In the genomic region with DNA sequence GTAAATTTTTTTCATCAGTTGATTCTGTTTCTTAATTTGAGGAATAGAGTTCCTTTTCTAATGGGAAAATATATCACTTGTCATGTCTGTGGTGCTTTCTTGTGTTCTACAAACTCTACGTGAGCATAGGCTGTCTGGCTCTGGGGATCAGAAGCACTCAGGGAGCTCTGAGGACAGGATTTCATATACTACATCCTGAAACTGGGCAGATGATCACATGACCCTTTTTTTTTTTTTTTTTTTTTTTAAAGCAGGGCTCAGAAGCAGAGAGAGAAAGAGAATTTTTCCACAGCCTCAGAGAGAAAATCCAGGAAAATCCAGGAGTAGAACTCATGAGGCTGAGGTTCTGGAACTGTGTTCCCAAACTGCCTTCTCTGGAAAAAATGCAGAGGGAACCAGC, we compare ENCODE assay signal across 9 cellular contexts.
A peak's percentile ranks its signal among the peaks of the same experiment; 100 is the strongest.
DNase-seq lines count a peak whose midpoint lies in the region; ATAC-seq lines count a peak whose summit lies in the region.
"Had no signal": no experiment of that assay in that cellular context is flagged by ENCODE, and none has a peak within 500 bp of the region (broad histone marks: within the 10 kb centered on the region; RNA-seq: fewer than 3 reads in every experiment).

No MANE protein-coding gene starts in this region.

- in situ Hi-C loops in ACHN (cut with HindIII; ENCODE audit: low pct_ligation_motif_present, low pct_unique_long_range_greater_than_20kb, low sequenced_read_pairs): no loop called here

- H3K4me3 Mint-ChIP-seq in activated CD8-positive, alpha-beta memory T cell treated with anti-CD3 and anti-CD28 coated beads, Interleukin-2, amount 10 ng/mL, durations not matched to agents 7 days and 5 days: no peak overlapping the region
- H3K4me3 Mint-ChIP-seq in activated T-helper 17 cell treated with anti-CD3 and anti-CD28 coated beads, Interleukin-2, amount 50 U/mL, for 72 hours: peak overlapping the region; percentile 83
- peak overlapping the region in 2 of 5 donors; percentile 33 to 50 for H3K4me3 Mint-ChIP-seq in immature natural killer cell
- H3K4me3 Mint-ChIP-seq in stimulated activated naive CD8-positive, alpha-beta T cell treated with anti-CD3 and anti-CD28 coated beads, Interleukin-15, Interleukin-2, amounts not matched to agents 100 ng/mL and 50 ng/mL, for 24 hours: peak overlapping the region; percentile 73

- H3K27ac Mint-ChIP-seq in activated CD8-positive, alpha-beta memory T cell treated with anti-CD3 and anti-CD28 coated beads, Interleukin-2, amount 10 ng/mL, durations not matched to agents 7 days and 5 days: peak overlapping the region; percentile 61
- H3K27ac Mint-ChIP-seq in activated T-helper 17 cell treated with anti-CD3 and anti-CD28 coated beads, Interleukin-2, amount 50 U/mL, for 72 hours: peak overlapping the region; percentile 91
- peak overlapping the region; percentile 76 to 90 (median 83) for H3K27ac Mint-ChIP-seq in immature natural killer cell
- H3K27ac Mint-ChIP-seq in stimulated activated naive CD8-positive, alpha-beta T cell treated with anti-CD3 and anti-CD28 coated beads, Interleukin-15, Interleukin-2, amounts not matched to agents 100 ng/mL and 50 ng/mL, for 24 hours: peak overlapping the region; percentile 99

- H3K9me3 Mint-ChIP-seq in activated CD8-positive, alpha-beta memory T cell treated with anti-CD3 and anti-CD28 coated beads, Interleukin-2, amount 10 ng/mL, durations not matched to agents 7 days and 5 days (ENCODE audit: low read depth): no peaks in the 10 kb centered on the region
- H3K9me3 Mint-ChIP-seq in activated T-helper 17 cell treated with anti-CD3 and anti-CD28 coated beads, Interleukin-2, amount 50 U/mL, for 72 hours: no peaks in the 10 kb centered on the region
- H3K9me3 Mint-ChIP-seq in immature natural killer cell: no peaks in the 10 kb centered on the region
- H3K9me3 Mint-ChIP-seq in stimulated activated naive CD8-positive, alpha-beta T cell treated with anti-CD3 and anti-CD28 coated beads, Interleukin-15, Interleukin-2, amounts not matched to agents 100 ng/mL and 50 ng/mL, for 24 hours: no peaks in the 10 kb centered on the region

- no peak for ATAC-seq in activated CD8-positive, alpha-beta memory T cell treated with anti-CD3 and anti-CD28 coated beads, Interleukin-2, amount 10 ng/mL, durations not matched to agents 7 days and 5 days
- ATAC-seq in activated T-helper 17 cell treated with anti-CD3 and anti-CD28 coated beads, Interleukin-2, amount 50 U/mL, for 72 hours (replicated peaks): peak; percentile 55
- ATAC-seq in HG03025 (IDR thresholded peaks at IDR 0.05; ENCODE audit: low FRiP score, unreplicated experiment): no peak

- DNase-seq in activated CD8-positive, alpha-beta memory T cell treated with anti-CD3 and anti-CD28 coated beads, Interleukin-2, amount 10 ng/mL, durations not matched to agents 7 days and 5 days: no peak
- DNase-seq in activated CD8-positive, alpha-beta memory T cell treated with anti-CD3 and anti-CD28 coated beads, Interleukin-2, amount 50 U/mL, for 48 hours: no peak
- no peak for DNase-seq in immature natural killer cell
- no peak for DNase-seq in ACHN
- no peak for DNase-seq in NCI-H2196 treated with DMSO at 0.1 percent for 48 hours (lab: John Stamatoyannopoulos, UW; ENCODE audit: unreplicated experiment)
- DNase-seq: WERI-Rb-1 had no signal

- H3K36me3 Mint-ChIP-seq in activated CD8-positive, alpha-beta memory T cell treated with anti-CD3 and anti-CD28 coated beads, Interleukin-2, amount 10 ng/mL, durations not matched to agents 7 days and 5 days: peaks cover 61% of the 10 kb centered on the region
- peaks cover 100% of the 10 kb centered on the region for H3K36me3 Mint-ChIP-seq in activated T-helper 17 cell treated with anti-CD3 and anti-CD28 coated beads, Interleukin-2, amount 50 U/mL, for 72 hours (ENCODE audit: low read depth)
- peaks cover 0 to 26% (median 14%) of the 10 kb centered on the region in 3 donors for H3K36me3 Mint-ChIP-seq in immature natural killer cell
- H3K36me3 Mint-ChIP-seq in stimulated activated naive CD8-positive, alpha-beta T cell treated with anti-CD3 and anti-CD28 coated beads, Interleukin-15, Interleukin-2, amounts not matched to agents 100 ng/mL and 50 ng/mL, for 24 hours (ENCODE audit: low read depth): peaks cover 89% of the 10 kb centered on the region

- peaks cover 77% of the 10 kb centered on the region for H3K4me1 Mint-ChIP-seq in activated CD8-positive, alpha-beta memory T cell treated with anti-CD3 and anti-CD28 coated beads, Interleukin-2, amount 10 ng/mL, durations not matched to agents 7 days and 5 days
- H3K4me1 Mint-ChIP-seq in activated T-helper 17 cell treated with anti-CD3 and anti-CD28 coated beads, Interleukin-2, amount 50 U/mL, for 72 hours: peaks cover 69% of the 10 kb centered on the region
- H3K4me1 Mint-ChIP-seq in immature natural killer cell: peaks cover 91 to 100% of the 10 kb centered on the region in 2 donors
- peaks cover 99% of the 10 kb centered on the region for H3K4me1 Mint-ChIP-seq in stimulated activated naive CD8-positive, alpha-beta T cell treated with anti-CD3 and anti-CD28 coated beads, Interleukin-15, Interleukin-2, amounts not matched to agents 100 ng/mL and 50 ng/mL, for 24 hours (ENCODE audit: low read depth)

- CTCF ChIA-PET in activated CD8-positive, alpha-beta memory T cell treated with anti-CD3 and anti-CD28 coated beads, Interleukin-2, amount 10 ng/mL, durations not matched to agents 7 days and 5 days (lab: Charles Lee): interaction anchor here (0.7 to 1.5 kb wide), 2 partner anchors 14 to 257 kb away, joined by 3 read pairs; no protein-coding TSS in a partner anchor

- H3K27me3 Mint-ChIP-seq in activated CD8-positive, alpha-beta memory T cell treated with anti-CD3 and anti-CD28 coated beads, Interleukin-2, amount 10 ng/mL, durations not matched to agents 7 days and 5 days: no peaks in the 10 kb centered on the region
- H3K27me3 Mint-ChIP-seq in activated T-helper 17 cell treated with anti-CD3 and anti-CD28 coated beads, Interleukin-2, amount 50 U/mL, for 72 hours: no peaks in the 10 kb centered on the region
- H3K27me3 Mint-ChIP-seq in immature natural killer cell (ENCODE audit: low read depth in 3 of 3): peaks cover 12 to 59% (median 40%) of the 10 kb centered on the region in 3 donors
- no peaks in the 10 kb centered on the region for H3K27me3 Mint-ChIP-seq in stimulated activated naive CD8-positive, alpha-beta T cell treated with anti-CD3 and anti-CD28 coated beads, Interleukin-15, Interleukin-2, amounts not matched to agents 100 ng/mL and 50 ng/mL, for 24 hours
